In the genomic region with DNA sequence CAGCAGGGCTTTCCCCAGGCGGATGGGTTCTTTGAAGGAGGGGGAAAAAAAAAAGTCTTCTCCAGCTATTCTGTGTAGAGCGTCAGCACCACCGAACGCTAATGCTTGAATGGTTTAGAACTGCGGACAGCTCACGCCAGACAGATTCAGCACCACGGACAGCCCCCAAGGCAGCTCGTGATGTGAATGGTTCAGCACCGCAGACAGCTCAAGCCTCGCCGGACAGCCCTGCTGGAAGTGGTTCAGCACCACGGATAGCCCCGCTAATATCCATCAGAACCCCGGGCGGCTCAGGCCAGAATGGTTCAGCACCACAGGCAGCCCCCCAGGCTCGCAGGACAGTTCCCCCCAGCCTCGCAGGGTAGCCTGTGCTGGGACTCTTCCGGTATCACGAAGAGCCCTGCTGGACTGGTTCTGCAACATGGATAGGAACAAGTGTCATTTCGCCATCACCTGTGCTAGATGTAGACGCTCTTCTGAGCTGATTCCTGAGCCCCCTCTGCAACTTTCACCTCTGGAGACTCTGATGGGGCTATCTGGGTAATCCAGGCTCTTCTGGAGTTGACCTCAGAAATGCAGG, we compare ENCODE assay signal across 8 cellular contexts. TPM values are rescaled to one million over a fixed set of nuclear protein-coding genes. Genes with fewer than 3 reads are reported as not detected.
DNase-seq lines count a peak whose midpoint lies in the region; ATAC-seq and TF ChIP-seq lines count a peak whose summit lies in the region.

No MANE protein-coding gene starts in this region.

- H3K27ac Mint-ChIP-seq in activated CD4-positive, alpha-beta memory T cell treated with anti-CD3 and anti-CD28 coated beads for 36 hours, result no peak overlapping the region

- no peak overlapping the region for H3K4me3 ChIP-seq in AG10803 (ENCODE audit: low read length)

- CTCF ChIA-PET in activated CD4-positive, alpha-beta memory T cell treated with anti-CD3 and anti-CD28 coated beads for 36 hours (lab: Charles Lee), result no interaction called here

- H3K4me3 Mint-ChIP-seq in activated CD4-positive, alpha-beta memory T cell treated with anti-CD3 and anti-CD28 coated beads for 36 hours, result no peak overlapping the region

- H3K9me3 Mint-ChIP-seq in activated CD4-positive, alpha-beta memory T cell treated with anti-CD3 and anti-CD28 coated beads for 36 hours, result peaks cover 65% of the 10 kb centered on the region

- H3K36me3 Mint-ChIP-seq in activated CD4-positive, alpha-beta memory T cell treated with anti-CD3 and anti-CD28 coated beads for 36 hours, result peaks cover 19% of the 10 kb centered on the region

- TF ChIP-seq CTCF in AG10803 (conservative IDR thresholded peaks at IDR 0.05; ENCODE audit: low read length) (no peak), omental fat pad (IDR thresholded peaks at IDR 0.05) (no peak)

- no peaks in the 10 kb centered on the region for H3K27me3 Mint-ChIP-seq in activated CD4-positive, alpha-beta memory T cell treated with anti-CD3 and anti-CD28 coated beads for 36 hours

- intact Hi-C loops in activated CD4-positive, alpha-beta memory T cell treated with anti-CD3 and anti-CD28 coated beads for 36 hours (cut with micrococcal nuclease), result no loop called here

- ATAC-seq in omental fat pad (ENCODE audit: low FRiP score) (peak; percentile 37), GM18873 (IDR thresholded peaks at IDR 0.05; ENCODE audit: low FRiP score, unreplicated experiment) (no peak), GM21390 (IDR thresholded peaks at IDR 0.05; ENCODE audit: unreplicated experiment) (no peak)

- POLR2A ChIA-PET in activated CD4-positive, alpha-beta memory T cell treated with anti-CD3 and anti-CD28 coated beads for 36 hours (lab: Charles Lee), result no interaction called here

- no peaks in the 10 kb centered on the region for H3K4me1 Mint-ChIP-seq in activated CD4-positive, alpha-beta memory T cell treated with anti-CD3 and anti-CD28 coated beads for 36 hours (ENCODE audit: low read depth)

- peak; percentile 26 for DNase-seq in AG10803 (ENCODE audit: low read depth)
- DNase-seq in HuH-7 (ENCODE audit: low spot score), result peak; percentile 87
- peak; percentile 60 for DNase-seq in activated CD4-positive, alpha-beta memory T cell treated with anti-CD3 and anti-CD28 coated beads for 36 hours
- DNase-seq in glomerular endothelial cell (ENCODE audit: extremely low read depth, low read depth, low spot score), result peak; percentile 29
- DNase-seq in omental fat pad (ENCODE audit: low spot score), result peak; percentile 54
- no peak for DNase-seq in NCI-H510A treated with DMSO at 0.1 percent for 48 hours (lab: John Stamatoyannopoulos, UW)

RNA-seq across cellular contexts. Expression of a gene that starts 4.9 kb away (rescaled TPM):
- not detected for total RNA-seq in activated CD4-positive, alpha-beta memory T cell treated with anti-CD3 and anti-CD28 coated beads for 36 hours
- total RNA-seq in glomerular endothelial cell, result 0.58 and 1.2 TPM in 2 replicates
- under 1 TPM in 2 of 4 donors, not detected in 2; 0.37 to 0.48 TPM for total RNA-seq in omental fat pad

RNA-seq across cellular contexts. Expression of a gene that starts 33.5 kb away (rescaled TPM):
- total RNA-seq in activated CD4-positive, alpha-beta memory T cell treated with anti-CD3 and anti-CD28 coated beads for 36 hours, result 1 to 10 TPM in 1 of 2 experiments, under 1 TPM in 1; 0.97 to 2.2 TPM
- 0.18 and 0.34 TPM in 2 replicates for total RNA-seq in glomerular endothelial cell
- 1 to 10 TPM; 3.5 to 8.1 (median 5.9) TPM for total RNA-seq in omental fat pad

RNA-seq across cellular contexts. Expression of a gene that starts 43.0 kb away (rescaled TPM):
- total RNA-seq in activated CD4-positive, alpha-beta memory T cell treated with anti-CD3 and anti-CD28 coated beads for 36 hours, result 1 to 10 TPM; 2.7 to 3.1 TPM
- total RNA-seq in glomerular endothelial cell, result 24.4 and 24.8 TPM in 2 replicates
- 10 to 100 TPM in 2 of 4 donors, 1 to 10 TPM in 2; 5.8 to 11.2 (median 9.6) TPM for total RNA-seq in omental fat pad
